14 cellular contexts compared by ENCODE assay signal in genomic region chr12:53465679-53466078, GRCh38. TPM values are rescaled to one million over a fixed set of nuclear protein-coding genes. Genes with fewer than 3 reads are reported as not detected.
A peak's percentile ranks its signal among the peaks of the same experiment; 100 is the strongest.
DNase-seq lines count a peak whose midpoint lies in the region; FAIRE-seq and TF ChIP-seq lines count a peak whose summit lies in the region.
"Had no signal": no experiment of that assay in that cellular context is flagged by ENCODE, and none has a peak within 500 bp of the region (broad histone marks: within the 10 kb centered on the region; RNA-seq: fewer than 3 reads in every experiment).

No MANE protein-coding gene starts in this region.

- H3K4me3 Mint-ChIP-seq in CD4-positive, alpha-beta memory T cell, result no peak overlapping the region
- H3K4me3 Mint-ChIP-seq: activated naive CD8-positive, alpha-beta T cell treated with anti-CD3 and anti-CD28 coated beads, Interleukin-2, amount 10 ng/mL, durations not matched to agents 7 days and 5 days had no signal

- peaks cover 68 to 87% of the 10 kb centered on the region in 2 donors for H3K36me3 Mint-ChIP-seq in CD4-positive, alpha-beta memory T cell

- CTCF ChIA-PET in CD4-positive, alpha-beta memory T cell (lab: Charles Lee; ENCODE audit: partially characterized antibody), result interaction anchor here (1.6 kb wide), 1 partner anchor 43 kb away, joined by 4 read pairs; no protein-coding TSS in a partner anchor

- H3K4me1 Mint-ChIP-seq in CD4-positive, alpha-beta memory T cell, result peaks cover 14 to 33% (median 25%) of the 10 kb centered on the region in 4 donors

- H3K4me3 ChIP-seq in CD4-positive, alpha-beta memory T cell (ENCODE audit: low read length in 2 of 2), result no peak overlapping the region
- H3K4me3 ChIP-seq in mesenchymal stem cell (ENCODE audit: insufficient read depth in 1 of 2, low read depth in 1 of 2, low read length in 2 of 2), result no peak overlapping the region
- no peak overlapping the region for H3K4me3 ChIP-seq in kidney (ENCODE audit: low read length in 2 of 2)
- H3K4me3 ChIP-seq: dorsolateral prefrontal cortex, left lung, ovary had no signal

- no peak overlapping the region for H2BK15ac ChIP-seq in mesenchymal stem cell (ENCODE audit: low read depth, poor library complexity, severe bottlenecking)

- no peak overlapping the region for H3K27ac ChIP-seq in CD4-positive, alpha-beta memory T cell (ENCODE audit: low read depth, low read length)
- H3K27ac ChIP-seq in mesenchymal stem cell (ENCODE audit: low read length, poor library complexity, severe bottlenecking) (no peak overlapping the region), kidney (ENCODE audit: low read depth in 2 of 2, low read length in 2 of 2) (peak overlapping the region in 1 of 2 donors; percentile 4)
- H3K27ac ChIP-seq: left lung, ovary had no signal

- intact Hi-C loops in CD4-positive, alpha-beta memory T cell (cut with micrococcal nuclease), result no loop called here
- intact Hi-C loops in kidney (cut with DNase I), result no loop called here

- H3K79me1 ChIP-seq in mesenchymal stem cell (replicated peaks; ENCODE audit: low read length, poor library complexity, severe bottlenecking), result peaks cover 3% of the 10 kb centered on the region

- no peak for FAIRE-seq in kidney (lab: Jason Lieb, UNC)
- FAIRE-seq: HTR-8/SVneo had no signal

- H3K4ac ChIP-seq in mesenchymal stem cell (ENCODE audit: low read depth in 1 of 2, low read length in 2 of 2), result no peak overlapping the region

- no peaks in the 10 kb centered on the region for H3K9me3 Mint-ChIP-seq in CD4-positive, alpha-beta memory T cell
- H3K9me3 Mint-ChIP-seq: activated naive CD8-positive, alpha-beta T cell treated with anti-CD3 and anti-CD28 coated beads, Interleukin-2, amount 10 ng/mL, durations not matched to agents 7 days and 5 days had no signal

- no peak for TF ChIP-seq CTCF in kidney (IDR thresholded peaks at IDR 0.05; ENCODE audit: borderline replicate concordance, extremely low read depth, insufficient read depth)

- no peaks in the 10 kb centered on the region for H3K9me3 ChIP-seq in CD4-positive, alpha-beta memory T cell (ENCODE audit: control insufficient read depth in 1 of 2, low read length in 2 of 2)
- H3K9me3 ChIP-seq in mesenchymal stem cell (ENCODE audit: control insufficient read depth, low read length) (no peaks in the 10 kb centered on the region), kidney (ENCODE audit: control insufficient read depth in 1 of 2, low read length in 2 of 2) (no peaks in the 10 kb centered on the region)
- H3K9me3 ChIP-seq: left lung, ovary had no signal

- no peak overlapping the region for H2AFZ ChIP-seq in mesenchymal stem cell (ENCODE audit: low read depth, low read length)

- no peak overlapping the region for H2BK5ac ChIP-seq in mesenchymal stem cell (ENCODE audit: low read depth, low read length, poor library complexity, severe bottlenecking)

- no peaks in the 10 kb centered on the region for H3K4me1 ChIP-seq in CD4-positive, alpha-beta memory T cell (ENCODE audit: insufficient read depth, low read length)
- H3K4me1 ChIP-seq in mesenchymal stem cell (ENCODE audit: control insufficient read depth, insufficient read depth, low read depth, low read length) (peaks cover 4% of the 10 kb centered on the region), kidney (ENCODE audit: control insufficient read depth in 1 of 2, insufficient read depth in 1 of 2, low read depth in 1 of 2, low read length in 2 of 2) (peaks cover 11 to 20% of the 10 kb centered on the region in 2 donors)

- no peak overlapping the region for H4K8ac ChIP-seq in mesenchymal stem cell (ENCODE audit: low read length)

- H3K9ac ChIP-seq in mesenchymal stem cell (ENCODE audit: low read length), result peak overlapping the region; percentile 47
- no peak overlapping the region for H3K9ac ChIP-seq in kidney (ENCODE audit: low read length in 2 of 2)

- WGBS in mesenchymal stem cell, result 80% methylated on average over 2 of the region's 2 CpGs

- no peak overlapping the region for H3K14ac ChIP-seq in mesenchymal stem cell (ENCODE audit: low read length in 2 of 2)

- H2BK120ac ChIP-seq in mesenchymal stem cell (ENCODE audit: low read depth, low read length), result no peak overlapping the region

- H3K27ac Mint-ChIP-seq in CD4-positive, alpha-beta memory T cell, result peak overlapping the region in 5 of 7 donors; percentile 29 to 67 (median 48)

- no peaks in the 10 kb centered on the region for H3K27me3 Mint-ChIP-seq in CD4-positive, alpha-beta memory T cell
- H3K27me3 Mint-ChIP-seq: activated naive CD8-positive, alpha-beta T cell treated with anti-CD3 and anti-CD28 coated beads, Interleukin-2, amount 10 ng/mL, durations not matched to agents 7 days and 5 days had no signal

- H3K27me3 ChIP-seq in CD4-positive, alpha-beta memory T cell (ENCODE audit: insufficient read depth, low read length), result no peaks in the 10 kb centered on the region
- no peaks in the 10 kb centered on the region for H3K27me3 ChIP-seq in mesenchymal stem cell (ENCODE audit: control insufficient read depth in 1 of 2, insufficient read depth in 1 of 2, low read length in 2 of 2)
- H3K27me3 ChIP-seq: dorsolateral prefrontal cortex, left lung, ovary had no signal

- H3K4me2 ChIP-seq in mesenchymal stem cell (ENCODE audit: low read length, poor library complexity, severe bottlenecking), result no peak overlapping the region

- H4K91ac ChIP-seq in mesenchymal stem cell (ENCODE audit: low read length), result no peak overlapping the region

- H3K18ac ChIP-seq in mesenchymal stem cell (ENCODE audit: low read depth in 1 of 2, low read length in 2 of 2), result no peak overlapping the region

- DNase-seq in CD4-positive, alpha-beta memory T cell, result no peak
- peak; percentile 50 for DNase-seq in MV-4-11 (lab: John Stamatoyannopoulos, UW)
- DNase-seq in mesenchymal stem cell, result no peak
- DNase-seq in kidney, result no peak
- DNase-seq in NCI-H128 (lab: John Stamatoyannopoulos, UW; ENCODE audit: unreplicated experiment), result no peak
- DNase-seq: activated naive CD8-positive, alpha-beta T cell treated with anti-CD3 and anti-CD28 coated beads, Interleukin-2, amount 10 ng/mL, durations not matched to agents 7 days and 5 days; dorsolateral prefrontal cortex; GOT3; left lung; NCI-H1694; NCI-H774; ovary; stimulated activated naive CD4-positive, alpha-beta T cell treated with Interleukin-2 at 50 U/mL for 16 hours had no signal

- no peak overlapping the region for H2AK5ac ChIP-seq in mesenchymal stem cell (ENCODE audit: low read length, severe bottlenecking)

- no peak overlapping the region for H2BK12ac ChIP-seq in mesenchymal stem cell (ENCODE audit: low read length in 2 of 2)

- POLR2A ChIA-PET in CD4-positive, alpha-beta memory T cell (lab: Charles Lee; ENCODE audit: partially characterized antibody), result no interaction called here

- peaks cover 97% of the 10 kb centered on the region for H3K36me3 ChIP-seq in CD4-positive, alpha-beta memory T cell (ENCODE audit: insufficient read depth, low read length)
- H3K36me3 ChIP-seq in mesenchymal stem cell (ENCODE audit: control insufficient read depth in 1 of 2, insufficient read depth in 2 of 2, low read depth in 1 of 2, low read length in 2 of 2), result peaks cover 59 to 99% of the 10 kb centered on the region in 2 experiments
- peaks cover 69 to 95% of the 10 kb centered on the region in 2 donors for H3K36me3 ChIP-seq in kidney (ENCODE audit: control insufficient read depth in 1 of 2, insufficient read depth in 2 of 2, low read length in 2 of 2)
- H3K36me3 ChIP-seq: ovary had no signal

- no peak overlapping the region for H3K23ac ChIP-seq in mesenchymal stem cell (ENCODE audit: low read length in 2 of 2)

RNA-seq across cellular contexts. Expression of gene PCBP2, which starts 13.8 kb away (rescaled TPM):
- total RNA-seq in CD4-positive, alpha-beta memory T cell, result 100 to 1,000 TPM; 848 to 858 TPM
- 100 to 1,000 TPM in 1 of 2 donors, 10 to 100 TPM in 1; 88.0 to 118 TPM for polyA plus RNA-seq in CD4-positive, alpha-beta memory T cell
- polyA plus RNA-seq in mesenchymal stem cell (2013, experiment 1 of 2), result 467 TPM
- polyA plus RNA-seq in mesenchymal stem cell (2013, experiment 2 of 2), result 455 TPM
- 732 TPM for total RNA-seq in kidney
- polyA plus RNA-seq in kidney (ENCODE audit: insufficient read depth, low read depth, low replicate concordance), result 597 TPM

RNA-seq across cellular contexts. Expression of gene PRR13, which starts 24.1 kb away (rescaled TPM):
- total RNA-seq in CD4-positive, alpha-beta memory T cell, result 100 to 1,000 TPM; 242 to 247 TPM
- polyA plus RNA-seq in CD4-positive, alpha-beta memory T cell, result 100 to 1,000 TPM; 545 to 843 TPM
- polyA plus RNA-seq in mesenchymal stem cell (2013, experiment 1 of 2), result 326 TPM
- polyA plus RNA-seq in mesenchymal stem cell (2013, experiment 2 of 2), result 326 TPM
- total RNA-seq in kidney, result 226 TPM
- polyA plus RNA-seq in kidney (ENCODE audit: insufficient read depth, low read depth, low replicate concordance), result 889 TPM

RNA-seq across cellular contexts. Expression of gene MAP3K12, which starts 33.6 kb away (rescaled TPM):
- 10 to 100 TPM; 25.0 to 28.2 TPM for total RNA-seq in CD4-positive, alpha-beta memory T cell
- polyA plus RNA-seq in CD4-positive, alpha-beta memory T cell, result 1 to 10 TPM; 3.1 to 8.5 TPM
- 59.4 TPM for polyA plus RNA-seq in mesenchymal stem cell (2013, experiment 1 of 2)
- polyA plus RNA-seq in mesenchymal stem cell (2013, experiment 2 of 2), result 61.3 TPM
- total RNA-seq in kidney, result 21.8 TPM
- polyA plus RNA-seq in kidney (ENCODE audit: insufficient read depth, low read depth, low replicate concordance), result 15.2 TPM

RNA-seq across cellular contexts. Expression of gene TARBP2, which starts 35.4 kb away (rescaled TPM):
- total RNA-seq in CD4-positive, alpha-beta memory T cell, result 10 to 100 TPM; 26.9 to 37.0 TPM
- polyA plus RNA-seq in CD4-positive, alpha-beta memory T cell, result 10 to 100 TPM; 24.5 to 33.1 TPM
- polyA plus RNA-seq in mesenchymal stem cell (2013, experiment 1 of 2), result 22.2 TPM
- polyA plus RNA-seq in mesenchymal stem cell (2013, experiment 2 of 2), result 24.9 TPM
- 32.5 TPM for total RNA-seq in kidney
- 36.3 TPM for polyA plus RNA-seq in kidney (ENCODE audit: insufficient read depth, low read depth, low replicate concordance)

RNA-seq across cellular contexts. Expression of gene NPFF, which starts 41.6 kb away (rescaled TPM):
- not detected for total RNA-seq in CD4-positive, alpha-beta memory T cell
- polyA plus RNA-seq in CD4-positive, alpha-beta memory T cell, result not detected
- polyA plus RNA-seq in mesenchymal stem cell (2013, experiment 1 of 2), result 0.25 TPM
- 0.67 TPM for polyA plus RNA-seq in mesenchymal stem cell (2013, experiment 2 of 2)
- not detected for total RNA-seq in kidney
- polyA plus RNA-seq in kidney (ENCODE audit: insufficient read depth, low read depth, low replicate concordance), result 1.3 TPM
- total RNA-seq: activated naive CD8-positive, alpha-beta T cell treated with anti-CD3 and anti-CD28 coated beads, Interleukin-2, amount 10 ng/mL, durations not matched to agents 7 days and 5 days; left lung had no signal
- polyA plus RNA-seq: ovary had no signal
